ENCODE assay signal across 1 cellular context in the genomic region with DNA sequence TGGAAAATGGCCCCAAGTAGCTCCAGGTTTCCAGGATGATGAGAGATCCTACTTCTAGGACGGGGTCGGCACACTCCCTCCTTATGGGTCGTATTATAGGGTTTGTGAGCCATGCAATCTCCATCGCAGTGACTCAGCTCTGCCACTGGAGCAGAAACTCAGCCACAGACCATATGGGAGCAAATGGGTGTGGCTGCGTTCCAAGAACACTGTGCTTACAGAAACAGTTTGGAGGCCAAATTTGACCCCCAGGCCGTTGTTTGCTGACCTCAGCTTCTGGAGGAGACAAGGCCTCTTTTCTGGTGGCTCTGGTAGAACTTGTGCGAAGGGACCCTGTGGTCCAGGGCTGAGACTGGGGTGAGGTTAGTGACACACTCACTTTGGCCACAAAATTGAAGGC.
A peak's percentile ranks its signal among the peaks of the same experiment; 100 is the strongest.
TF ChIP-seq lines count a peak whose summit lies in the region.
"Not testable (repeated sequence)": the region's sequence is repeated elsewhere in the genome, so short reads cannot be mapped to it uniquely, and the experiment has no call there.

No MANE protein-coding gene starts in this region.

TF ChIP-seq in K562, 482 proteins besides CTCF, POLR2A, EP300 and RAD21 (continued from another document):
- TF ChIP-seq, protein P1, sequence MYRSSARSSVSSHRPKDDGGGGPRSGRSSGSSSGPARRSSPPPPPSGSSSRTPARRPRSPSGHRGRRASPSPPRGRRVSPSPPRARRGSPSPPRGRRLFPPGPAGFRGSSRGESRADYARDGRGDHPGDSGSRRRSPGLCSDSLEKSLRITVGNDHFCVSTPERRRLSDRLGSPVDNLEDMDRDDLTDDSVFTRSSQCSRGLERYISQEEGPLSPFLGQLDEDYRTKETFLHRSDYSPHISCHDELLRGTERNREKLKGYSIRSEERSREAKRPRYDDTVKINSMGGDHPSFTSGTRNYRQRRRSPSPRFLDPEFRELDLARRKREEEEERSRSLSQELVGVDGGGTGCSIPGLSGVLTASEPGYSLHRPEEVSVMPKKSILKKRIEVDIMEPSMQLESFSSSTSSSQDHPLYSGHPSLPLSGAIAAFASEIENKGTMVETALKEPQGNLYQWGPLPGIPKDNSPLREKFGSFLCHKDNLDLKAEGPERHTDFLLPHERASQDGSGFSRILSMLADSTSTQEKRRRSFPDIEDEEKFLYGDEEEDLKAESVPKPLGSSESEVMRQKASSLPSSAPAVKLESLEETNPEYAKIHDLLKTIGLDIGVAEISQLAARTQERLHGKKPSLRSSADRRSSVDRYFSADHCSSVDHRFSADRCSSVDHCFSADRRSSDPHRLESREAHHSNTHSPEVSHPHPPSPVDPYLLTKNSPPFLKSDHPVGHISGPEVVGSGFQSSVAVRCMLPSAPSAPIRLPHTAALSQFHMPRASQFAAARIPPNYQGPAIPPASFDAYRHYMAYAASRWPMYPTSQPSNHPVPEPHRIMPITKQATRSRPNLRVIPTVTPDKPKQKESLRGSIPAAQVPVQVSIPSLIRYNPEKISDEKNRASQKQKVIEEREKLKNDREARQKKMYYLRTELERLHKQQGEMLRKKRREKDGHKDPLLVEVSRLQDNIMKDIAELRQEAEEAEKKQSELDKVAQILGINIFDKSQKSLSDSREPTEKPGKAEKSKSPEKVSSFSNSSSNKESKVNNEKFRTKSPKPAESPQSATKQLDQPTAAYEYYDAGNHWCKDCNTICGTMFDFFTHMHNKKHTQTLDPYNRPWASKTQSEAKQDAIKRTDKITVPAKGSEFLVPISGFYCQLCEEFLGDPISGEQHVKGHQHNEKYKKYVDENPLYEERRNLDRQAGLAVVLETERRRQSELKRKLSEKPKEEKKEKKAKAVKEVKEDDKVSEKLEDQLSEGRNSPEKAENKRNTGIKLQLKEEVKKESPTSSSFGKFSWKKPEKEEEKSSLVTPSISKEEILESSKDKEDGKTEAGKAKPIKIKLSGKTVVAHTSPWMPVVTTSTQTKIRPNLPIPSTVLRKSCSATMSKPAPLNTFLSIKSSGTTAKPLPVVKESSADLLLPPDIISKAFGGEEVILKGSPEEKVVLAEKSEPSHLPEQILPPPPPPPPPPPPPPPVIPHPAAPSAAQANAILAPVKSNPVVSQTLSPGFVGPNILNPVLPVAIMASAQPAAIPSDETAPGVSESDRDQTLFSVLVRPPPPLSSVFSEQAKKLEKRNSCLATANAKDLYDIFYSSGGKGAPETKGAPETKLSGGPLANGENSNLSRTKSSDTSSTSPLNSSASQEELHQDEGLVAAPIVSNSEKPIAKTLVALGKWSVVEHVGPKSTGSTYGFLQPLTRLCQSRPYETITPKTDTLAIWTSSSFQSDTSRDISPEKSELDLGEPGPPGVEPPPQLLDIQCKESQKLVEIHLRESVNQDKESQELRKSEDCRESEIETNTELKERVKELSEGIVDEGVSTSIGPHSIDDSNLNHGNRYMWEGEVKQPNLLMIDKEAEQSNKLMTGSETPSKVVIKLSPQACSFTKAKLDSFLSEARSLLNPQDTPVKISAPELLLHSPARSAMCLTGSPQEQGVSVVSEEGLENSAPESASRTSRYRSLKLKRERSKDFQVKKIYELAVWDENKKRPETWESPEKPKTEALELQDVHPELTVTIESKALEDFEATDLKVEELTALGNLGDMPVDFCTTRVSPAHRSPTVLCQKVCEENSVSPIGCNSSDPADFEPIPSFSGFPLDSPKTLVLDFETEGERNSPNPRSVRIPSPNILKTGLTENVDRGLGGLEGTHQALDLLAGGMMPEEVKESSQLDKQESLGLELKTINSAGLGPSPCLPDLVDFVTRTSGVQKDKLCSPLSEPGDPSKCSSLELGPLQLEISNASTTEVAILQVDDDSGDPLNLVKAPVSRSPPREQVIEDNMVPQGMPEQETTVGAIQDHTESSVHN (IDR thresholded peaks at IDR 0.05; ENCODE audit: borderline replicate concordance in 1 of 2, low read depth in 1 of 2) = 0 out of 4 replicates have a peak, but pooled peaks of 1 of the 2 experiments have one; percentile 50
- TF ChIP-seq MAFF (IDR thresholded peaks at IDR 0.05; ENCODE audit: low read length) (peak; percentile 55; the same call in 1 of the 2 replicates), ARID1B (IDR thresholded peaks at IDR 0.05) (peak; percentile 56), ZFX (CRISPR knock-in tag; IDR thresholded peaks at IDR 0.05) (peak; percentile 50), NR2C2 (tag; IDR thresholded peaks at IDR 0.05) (peak; percentile 73), L3MBTL2 (IDR thresholded peaks at IDR 0.05) (0 out of 2 replicates have a peak, but pooled peaks have one; percentile 18), STAT5A (IDR thresholded peaks at IDR 0.05; ENCODE audit: borderline replicate concordance, low read length) (peak; percentile 44; the same call in 1 of the 2 replicates), MAFG (tag; conservative IDR thresholded peaks at IDR 0.05) (peak; percentile 71), DACH1 (IDR thresholded peaks at IDR 0.05; ENCODE audit: partially characterized antibody) (peak; percentile 22), TRIM24 (IDR thresholded peaks at IDR 0.05) (peak in 1 of 2 experiments; percentile 24; a peak in 1 of 4 replicates), ZNF766 (CRISPR knock-in tag; conservative IDR thresholded peaks at IDR 0.05) (peak; percentile 55; the same call in 1 of the 2 replicates), FOSL1 (tag; conservative IDR thresholded peaks at IDR 0.05) (peak; percentile 48), HDAC2 (IDR thresholded peaks at IDR 0.05) (0 out of 2 replicates have a peak, but pooled peaks have one; percentile 32), ZNF316 (IDR thresholded peaks at IDR 0.05) (peak; percentile 87), ATF3 (IDR thresholded peaks at IDR 0.05) (peak; percentile 46; the same call in 1 of the 2 replicates), CXXC5 (CRISPR knock-in tag; IDR thresholded peaks at IDR 0.05) (peak; percentile 64), ESRRA (IDR thresholded peaks at IDR 0.05; ENCODE audit: borderline replicate concordance, low read depth) (peak; percentile 60; the same call in 1 of the 2 replicates), MAFK (IDR thresholded peaks at IDR 0.05; ENCODE audit: low read length) (peak; percentile 67), SMARCA4 (IDR thresholded peaks at IDR 0.05) (peak; percentile 50; the same call in 1 of the 2 replicates), RCOR1 (IDR thresholded peaks at IDR 0.05; ENCODE audit: borderline replicate concordance in 1 of 2, low read depth in 2 of 2, low read length in 2 of 2) (peak in 1 of 2 experiments; percentile 66; a peak in 2 of 4 replicates), C11orf30 (IDR thresholded peaks at IDR 0.05; ENCODE audit: low read depth) (peak; percentile 82), SOX6 (IDR thresholded peaks at IDR 0.05) (peak; percentile 62; the same call in 1 of the 2 replicates), DMBX1 (CRISPR knock-in tag; IDR thresholded peaks at IDR 0.05; ENCODE audit: borderline replicate concordance) (peak; percentile 22; the same call in 1 of the 2 replicates), DPF2 (IDR thresholded peaks at IDR 0.05) (peak; percentile 57), NRF1 (conservative IDR thresholded peaks at IDR 0.05 in 1 of 2, IDR thresholded peaks at IDR 0.05 in 1 of 2) (0 out of 4 replicates have a peak, but pooled peaks of 1 of the 2 experiments have one; percentile 18), NR2C1 (IDR thresholded peaks at IDR 0.05) (peak; percentile 60; the same call in 1 of the 2 replicates), NR2C1 (tag; IDR thresholded peaks at IDR 0.05) (peak; percentile 74), CBFA2T3 (IDR thresholded peaks at IDR 0.05) (peak; percentile 45), NFE2 (IDR thresholded peaks at IDR 0.05; ENCODE audit: low read depth) (peak; percentile 83), CBFA2T2 (conservative IDR thresholded peaks at IDR 0.05) (peak; percentile 36), TEAD4 (IDR thresholded peaks at IDR 0.05; ENCODE audit: low read length) (peak; percentile 33; the same call in 1 of the 2 replicates), RNF2 (IDR thresholded peaks at IDR 0.05) (0 out of 2 replicates have a peak, but pooled peaks have one; percentile 34), JUND (IDR thresholded peaks at IDR 0.05; ENCODE audit: borderline replicate concordance, low read depth, low read length) (peak; percentile 61), JUND (tag; IDR thresholded peaks at IDR 0.05; ENCODE audit: borderline replicate concordance, low read depth, low read length) (peak; percentile 47; the same call in 1 of the 3 replicates), TCF3 (CRISPR knock-in tag; IDR thresholded peaks at IDR 0.05) (peak; percentile 40; the same call in 1 of the 2 replicates)
- not testable (repeated sequence) for TF ChIP-seq NR2C2 (CRISPR knock-in tag; IDR thresholded peaks at IDR 0.05); ATF3 (CRISPR knock-in tag; conservative IDR thresholded peaks at IDR 0.05); TEAD4 (CRISPR knock-in tag; IDR thresholded peaks at IDR 0.05; ENCODE audit: borderline replicate concordance)
- TF ChIP-seq, protein P2, sequence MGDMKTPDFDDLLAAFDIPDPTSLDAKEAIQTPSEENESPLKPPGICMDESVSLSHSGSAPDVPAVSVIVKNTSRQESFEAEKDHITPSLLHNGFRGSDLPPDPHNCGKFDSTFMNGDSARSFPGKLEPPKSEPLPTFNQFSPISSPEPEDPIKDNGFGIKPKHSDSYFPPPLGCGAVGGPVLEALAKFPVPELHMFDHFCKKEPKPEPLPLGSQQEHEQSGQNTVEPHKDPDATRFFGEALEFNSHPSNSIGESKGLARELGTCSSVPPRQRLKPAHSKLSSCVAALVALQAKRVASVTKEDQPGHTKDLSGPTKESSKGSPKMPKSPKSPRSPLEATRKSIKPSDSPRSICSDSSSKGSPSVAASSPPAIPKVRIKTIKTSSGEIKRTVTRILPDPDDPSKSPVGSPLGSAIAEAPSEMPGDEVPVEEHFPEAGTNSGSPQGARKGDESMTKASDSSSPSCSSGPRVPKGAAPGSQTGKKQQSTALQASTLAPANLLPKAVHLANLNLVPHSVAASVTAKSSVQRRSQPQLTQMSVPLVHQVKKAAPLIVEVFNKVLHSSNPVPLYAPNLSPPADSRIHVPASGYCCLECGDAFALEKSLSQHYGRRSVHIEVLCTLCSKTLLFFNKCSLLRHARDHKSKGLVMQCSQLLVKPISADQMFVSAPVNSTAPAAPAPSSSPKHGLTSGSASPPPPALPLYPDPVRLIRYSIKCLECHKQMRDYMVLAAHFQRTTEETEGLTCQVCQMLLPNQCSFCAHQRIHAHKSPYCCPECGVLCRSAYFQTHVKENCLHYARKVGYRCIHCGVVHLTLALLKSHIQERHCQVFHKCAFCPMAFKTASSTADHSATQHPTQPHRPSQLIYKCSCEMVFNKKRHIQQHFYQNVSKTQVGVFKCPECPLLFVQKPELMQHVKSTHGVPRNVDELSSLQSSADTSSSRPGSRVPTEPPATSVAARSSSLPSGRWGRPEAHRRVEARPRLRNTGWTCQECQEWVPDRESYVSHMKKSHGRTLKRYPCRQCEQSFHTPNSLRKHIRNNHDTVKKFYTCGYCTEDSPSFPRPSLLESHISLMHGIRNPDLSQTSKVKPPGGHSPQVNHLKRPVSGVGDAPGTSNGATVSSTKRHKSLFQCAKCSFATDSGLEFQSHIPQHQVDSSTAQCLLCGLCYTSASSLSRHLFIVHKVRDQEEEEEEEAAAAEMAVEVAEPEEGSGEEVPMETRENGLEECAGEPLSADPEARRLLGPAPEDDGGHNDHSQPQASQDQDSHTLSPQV (IDR thresholded peaks at IDR 0.05) = 0 out of 2 replicates have a peak, but pooled peaks have one; percentile 47
- TF ChIP-seq, protein P3, sequence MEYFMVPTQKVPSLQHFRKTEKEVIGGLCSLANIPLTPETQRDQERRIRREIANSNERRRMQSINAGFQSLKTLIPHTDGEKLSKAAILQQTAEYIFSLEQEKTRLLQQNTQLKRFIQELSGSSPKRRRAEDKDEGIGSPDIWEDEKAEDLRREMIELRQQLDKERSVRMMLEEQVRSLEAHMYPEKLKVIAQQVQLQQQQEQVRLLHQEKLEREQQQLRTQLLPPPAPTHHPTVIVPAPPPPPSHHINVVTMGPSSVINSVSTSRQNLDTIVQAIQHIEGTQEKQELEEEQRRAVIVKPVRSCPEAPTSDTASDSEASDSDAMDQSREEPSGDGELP (CRISPR knock-in tag; IDR thresholded peaks at IDR 0.05; ENCODE audit: borderline replicate concordance) = peak; percentile 82; the same call in 1 of the 2 replicates
